9 cellular contexts compared by ENCODE assay signal in the genomic region with DNA sequence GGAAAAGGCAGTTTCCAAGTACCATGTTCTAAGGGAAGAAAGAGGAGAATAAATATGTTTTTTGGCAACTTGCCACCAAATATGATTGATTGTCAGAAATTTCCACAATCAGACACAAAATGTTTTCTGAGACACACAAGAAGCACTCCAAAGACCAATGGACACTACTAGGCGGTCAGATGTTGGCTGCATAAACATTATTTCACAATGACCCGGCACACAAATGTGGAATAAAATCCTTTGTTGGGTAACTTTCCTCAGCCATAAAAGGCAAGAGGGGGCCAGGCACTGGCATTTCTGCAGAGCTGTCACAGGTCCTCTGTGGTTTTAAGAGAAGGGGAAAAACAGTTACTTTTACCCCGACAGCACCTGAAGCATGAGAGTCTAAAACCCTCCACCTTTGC. TPM values are rescaled to one million over a fixed set of nuclear protein-coding genes. Genes with fewer than 3 reads are reported as not detected.
DNase-seq lines count a peak whose midpoint lies in the region; ATAC-seq and TF ChIP-seq lines count a peak whose summit lies in the region.
"Had no signal": no experiment of that assay in that cellular context is flagged by ENCODE, and none has a peak within 500 bp of the region (broad histone marks: within the 10 kb centered on the region; RNA-seq: fewer than 3 reads in every experiment).

No MANE protein-coding gene starts in this region.

- H3K27me3 ChIP-seq in thoracic aorta (replicated peaks; ENCODE audit: insufficient read depth) (no peaks in the 10 kb centered on the region), H9 (ENCODE audit: insufficient read depth, low read length) (no peaks in the 10 kb centered on the region)

- H3K4me3 ChIP-seq in thoracic aorta = peak overlapping the region; percentile 53

- H3K79me1 ChIP-seq in H9 (ENCODE audit: insufficient read depth, low read depth, low read length, poor library complexity, severe bottlenecking) = no peaks in the 10 kb centered on the region

- no peak overlapping the region for H3K4me3 Mint-ChIP-seq in activated CD4-positive, alpha-beta T cell treated with anti-CD3 and anti-CD28 coated beads, Interleukin-2, amount 10 ng/mL, durations not matched to agents 7 days and 5 days
- H3K4me3 Mint-ChIP-seq in activated naive CD8-positive, alpha-beta T cell treated with anti-CD3 and anti-CD28 coated beads for 36 hours = no peak overlapping the region
- no peak overlapping the region for H3K4me3 Mint-ChIP-seq in H9
- no peak overlapping the region for H3K4me3 Mint-ChIP-seq in CD14-positive monocyte

- no peaks in the 10 kb centered on the region for H3K23me2 ChIP-seq in H9 (ENCODE audit: insufficient read length, low read depth, low read length, poor library complexity, severe bottlenecking)

- peaks cover 27% of the 10 kb centered on the region for H3K36me3 Mint-ChIP-seq in activated CD4-positive, alpha-beta T cell treated with anti-CD3 and anti-CD28 coated beads, Interleukin-2, amount 10 ng/mL, durations not matched to agents 7 days and 5 days (ENCODE audit: low read depth)
- H3K36me3 Mint-ChIP-seq in activated naive CD8-positive, alpha-beta T cell treated with anti-CD3 and anti-CD28 coated beads for 36 hours = peaks cover 7% of the 10 kb centered on the region
- H3K36me3 Mint-ChIP-seq in H9 (ENCODE audit: insufficient read depth in 1 of 3, low read depth in 3 of 3) = peaks cover 2 to 44% (median 25%) of the 10 kb centered on the region in 3 experiments; a peak in 6 of 7 replicates
- H3K36me3 Mint-ChIP-seq in CD14-positive monocyte = peaks cover 63 to 73% of the 10 kb centered on the region in 2 donors

- H3K4me1 Mint-ChIP-seq in activated CD4-positive, alpha-beta T cell treated with anti-CD3 and anti-CD28 coated beads, Interleukin-2, amount 10 ng/mL, durations not matched to agents 7 days and 5 days = peaks cover 25% of the 10 kb centered on the region
- H3K4me1 Mint-ChIP-seq in activated naive CD8-positive, alpha-beta T cell treated with anti-CD3 and anti-CD28 coated beads for 36 hours = peaks cover 30% of the 10 kb centered on the region
- H3K4me1 Mint-ChIP-seq in H9 = no peaks in the 10 kb centered on the region
- peaks cover 27% of the 10 kb centered on the region for H3K4me1 Mint-ChIP-seq in CD14-positive monocyte

- DNase-seq in activated CD4-positive, alpha-beta T cell treated with anti-CD3 and anti-CD28 coated beads, Interleukin-2, amount 10 ng/mL, durations not matched to agents 7 days and 5 days = no peak
- no peak for DNase-seq in activated CD4-positive, alpha-beta T cell treated with anti-CD3 and anti-CD28 coated beads, Interleukin-2, amount 50 U/mL, for 1 hour
- DNase-seq in activated naive CD8-positive, alpha-beta T cell treated with anti-CD3 and anti-CD28 coated beads for 36 hours = no peak
- DNase-seq in left lobe of liver (ENCODE audit: low spot score) = peak; percentile 74
- peak; percentile 31 for DNase-seq in thoracic aorta (ENCODE audit: low spot score)
- DNase-seq in H9 = no peak
- DNase-seq in CD14-positive monocyte (ENCODE audit: low spot score) = no peak
- DNase-seq: NCI-H2081 had no signal

- CTCF ChIA-PET in activated CD4-positive, alpha-beta T cell treated with anti-CD3 and anti-CD28 coated beads, Interleukin-2, amount 10 ng/mL, durations not matched to agents 7 days and 5 days (lab: Charles Lee) = interaction anchor here (0.9 to 1.0 kb wide), 2 partner anchors 11 to 16 kb away, joined by 3 to 4 read pairs; no protein-coding TSS in a partner anchor

- no peak overlapping the region for H4K5ac ChIP-seq in H9 (ENCODE audit: insufficient read length, low read depth, low read length)

- H3K9me3 ChIP-seq in thoracic aorta (no peaks in the 10 kb centered on the region), H9 (ENCODE audit: control insufficient read depth, low read depth, low read length) (no peaks in the 10 kb centered on the region)

- WGBS in H9 (ENCODE audit: extremely low coverage, insufficient read length, low lambda C conversion rate) = no CpG with 5 or more reads among the region's 3 CpGs

- no peak overlapping the region for H2BK5ac ChIP-seq in H9 (ENCODE audit: insufficient read length, low read length)

- no peak overlapping the region for H2AK5ac ChIP-seq in H9 (ENCODE audit: insufficient read length, low read length)

- H3K27ac Mint-ChIP-seq in activated CD4-positive, alpha-beta T cell treated with anti-CD3 and anti-CD28 coated beads, Interleukin-2, amount 10 ng/mL, durations not matched to agents 7 days and 5 days = peak overlapping the region; percentile 61
- H3K27ac Mint-ChIP-seq in activated naive CD8-positive, alpha-beta T cell treated with anti-CD3 and anti-CD28 coated beads for 36 hours = peak overlapping the region; percentile 72
- H3K27ac Mint-ChIP-seq in H9 = no peak overlapping the region
- H3K27ac Mint-ChIP-seq in CD14-positive monocyte = peak overlapping the region in 1 of 7 donors; percentile 51

- no peak overlapping the region for H2BK12ac ChIP-seq in H9 (ENCODE audit: insufficient read length, low read depth, low read length)

- ATAC-seq in left lobe of liver (peak; percentile 37), thoracic aorta (ENCODE audit: insufficient number of reproducible peaks, low FRiP score, low read depth) (peak; percentile 61), HG02970 (IDR thresholded peaks at IDR 0.05; ENCODE audit: low FRiP score, unreplicated experiment) (no peak)

- no peak overlapping the region for H4K8ac ChIP-seq in H9 (replicated peaks; ENCODE audit: insufficient read length, low read depth, low read length)

- no peak overlapping the region for H3T11ph ChIP-seq in H9 (ENCODE audit: low read length)

- no peak overlapping the region for H3K23ac ChIP-seq in H9 (ENCODE audit: insufficient read length, low read depth, low read length)

- no peak overlapping the region for H3K4me2 ChIP-seq in H9 (ENCODE audit: insufficient read depth, insufficient read length, low read length)

- H3K56ac ChIP-seq in H9 (ENCODE audit: insufficient read length, low read depth, low read length) = no peak overlapping the region

- POLR2A ChIA-PET in activated CD4-positive, alpha-beta T cell treated with anti-CD3 and anti-CD28 coated beads, Interleukin-2, amount 10 ng/mL, durations not matched to agents 7 days and 5 days (lab: Charles Lee) = interaction anchor here (0.8 kb wide), 1 partner anchor 93 kb away, joined by 5 read pairs; no protein-coding TSS in a partner anchor

- H2BK20ac ChIP-seq in H9 (ENCODE audit: low read depth, low read length, poor library complexity, severe bottlenecking) = no peak overlapping the region

- no peak overlapping the region for H3K4ac ChIP-seq in H9 (ENCODE audit: low read depth, low read length)

- intact Hi-C loops in CD14-positive monocyte (cut with micrococcal nuclease) = loop anchor here (10.0 kb wide), 2 partner anchors 115 to 165 kb away; a partner anchor contains a TSS

- H3K79me2 ChIP-seq in H9 (ENCODE audit: insufficient read depth, low read length) = no peaks in the 10 kb centered on the region

- no peak for TF ChIP-seq CTCF in thoracic aorta (IDR thresholded peaks at IDR 0.05)
- no peak for TF ChIP-seq CTCF in H9 (conservative IDR thresholded peaks at IDR 0.05)
- no peak for TF ChIP-seq CTCF in CD14-positive monocyte (IDR thresholded peaks at IDR 0.05)

- peak overlapping the region; percentile 83 to 86 for H3K27ac ChIP-seq in thoracic aorta
- no peak overlapping the region for H3K27ac ChIP-seq in H9 (ENCODE audit: insufficient read length, low read depth, low read length)

- peaks cover 23% of the 10 kb centered on the region for H3K36me3 ChIP-seq in thoracic aorta

- no peak overlapping the region for H2BK120ac ChIP-seq in H9 (ENCODE audit: low read depth, low read length, poor library complexity, severe bottlenecking)

- no peaks in the 10 kb centered on the region for H4K20me1 ChIP-seq in H9 (ENCODE audit: control insufficient read depth, insufficient read depth, insufficient read length)

- no peak overlapping the region for H3K9ac ChIP-seq in H9 (ENCODE audit: extremely low read depth, insufficient read length, low read length)

- H3K4me1 ChIP-seq in thoracic aorta (ENCODE audit: control insufficient read depth in 1 of 2, low read depth in 2 of 2) (peaks cover 60 to 84% of the 10 kb centered on the region in 2 donors), H9 (ENCODE audit: insufficient read depth, low read length) (no peaks in the 10 kb centered on the region)

- H3K27me3 Mint-ChIP-seq in activated CD4-positive, alpha-beta T cell treated with anti-CD3 and anti-CD28 coated beads, Interleukin-2, amount 10 ng/mL, durations not matched to agents 7 days and 5 days = no peaks in the 10 kb centered on the region
- H3K27me3 Mint-ChIP-seq in activated naive CD8-positive, alpha-beta T cell treated with anti-CD3 and anti-CD28 coated beads for 36 hours = no peaks in the 10 kb centered on the region
- no peaks in the 10 kb centered on the region for H3K27me3 Mint-ChIP-seq in H9 (ENCODE audit: low read depth)
- H3K27me3 Mint-ChIP-seq in CD14-positive monocyte (ENCODE audit: low read depth in 3 of 3) = peaks cover 0 to 3% (median 0%) of the 10 kb centered on the region in 3 donors

- H4K91ac ChIP-seq in H9 (ENCODE audit: insufficient read length, low read depth, low read length) = no peak overlapping the region

- no peak overlapping the region for H2BK15ac ChIP-seq in H9 (ENCODE audit: low read depth, low read length)

- no peak overlapping the region for H3K18ac ChIP-seq in H9 (ENCODE audit: insufficient read length, low read depth, low read length)

- no peak overlapping the region for H3K14ac ChIP-seq in H9 (ENCODE audit: insufficient read depth, low read length)

- no peaks in the 10 kb centered on the region for H3K9me3 Mint-ChIP-seq in activated CD4-positive, alpha-beta T cell treated with anti-CD3 and anti-CD28 coated beads, Interleukin-2, amount 10 ng/mL, durations not matched to agents 7 days and 5 days
- no peaks in the 10 kb centered on the region for H3K9me3 Mint-ChIP-seq in activated naive CD8-positive, alpha-beta T cell treated with anti-CD3 and anti-CD28 coated beads for 36 hours
- H3K9me3 Mint-ChIP-seq in H9 (no peaks in the 10 kb centered on the region), CD14-positive monocyte (no peaks in the 10 kb centered on the region)

- H2AFZ ChIP-seq in H9 (ENCODE audit: low read length) = no peak overlapping the region

RNA-seq across cellular contexts. Expression of a gene that starts 12.9 kb away (rescaled TPM):
- total RNA-seq in activated CD4-positive, alpha-beta T cell treated with anti-CD3 and anti-CD28 coated beads, Interleukin-2, amount 10 ng/mL, durations not matched to agents 7 days and 5 days = 1 to 10 TPM; 6.4 to 6.8 TPM
- 1 to 10 TPM; 2.2 to 2.5 TPM for total RNA-seq in activated naive CD8-positive, alpha-beta T cell treated with anti-CD3 and anti-CD28 coated beads for 36 hours
- 4.7 TPM for total RNA-seq in left lobe of liver
- 10 to 100 TPM in 1 of 2 donors, 1 to 10 TPM in 1; 9.3 to 14.6 TPM for total RNA-seq in thoracic aorta
- 6.3 and 7.7 TPM in 2 replicates for total RNA-seq in H9 (2021)
- polyA plus RNA-seq in CD14-positive monocyte = 1 to 10 TPM in 1 of 2 donors, under 1 TPM in 1; 0.54 to 1.4 TPM

RNA-seq across cellular contexts. Expression of a gene that starts 37.4 kb away (rescaled TPM):
- 10 to 100 TPM; 10.7 to 12.1 TPM for total RNA-seq in activated CD4-positive, alpha-beta T cell treated with anti-CD3 and anti-CD28 coated beads, Interleukin-2, amount 10 ng/mL, durations not matched to agents 7 days and 5 days
- total RNA-seq in activated naive CD8-positive, alpha-beta T cell treated with anti-CD3 and anti-CD28 coated beads for 36 hours = 1 to 10 TPM; 4.4 to 4.5 TPM
- total RNA-seq in left lobe of liver = 1.9 TPM
- 1 to 10 TPM; 8.1 to 8.5 TPM for total RNA-seq in thoracic aorta
- total RNA-seq in H9 (2021) = 18.5 and 21.1 TPM in 2 replicates
- polyA plus RNA-seq in CD14-positive monocyte = 1 to 10 TPM; 2.2 to 2.3 TPM

Comparison
In these comparisons a context has a peak if more than half of its experiments do, and no peak if none do; other contexts are left out.
1. DNase-seq: peak in left lobe of liver (single experiment) and thoracic aorta (single experiment); none in activated CD4-positive, alpha-beta T cell treated with anti-CD3 and anti-CD28 coated beads, Interleukin-2, amount 10 ng/mL, durations not matched to agents 7 days and 5 days (single experiment), activated CD4-positive, alpha-beta T cell treated with anti-CD3 and anti-CD28 coated beads, Interleukin-2, amount 50 U/mL, for 1 hour (single experiment), activated naive CD8-positive, alpha-beta T cell treated with anti-CD3 and anti-CD28 coated beads for 36 hours (single experiment), H9 (single experiment) and CD14-positive monocyte (single experiment).
2. H3K27ac Mint-ChIP-seq: peak in activated CD4-positive, alpha-beta T cell treated with anti-CD3 and anti-CD28 coated beads, Interleukin-2, amount 10 ng/mL, durations not matched to agents 7 days and 5 days (single experiment) and activated naive CD8-positive, alpha-beta T cell treated with anti-CD3 and anti-CD28 coated beads for 36 hours (single experiment); none in H9 (0 of 3).